ENCODE assay signal across 2 cellular contexts in the genomic region with DNA sequence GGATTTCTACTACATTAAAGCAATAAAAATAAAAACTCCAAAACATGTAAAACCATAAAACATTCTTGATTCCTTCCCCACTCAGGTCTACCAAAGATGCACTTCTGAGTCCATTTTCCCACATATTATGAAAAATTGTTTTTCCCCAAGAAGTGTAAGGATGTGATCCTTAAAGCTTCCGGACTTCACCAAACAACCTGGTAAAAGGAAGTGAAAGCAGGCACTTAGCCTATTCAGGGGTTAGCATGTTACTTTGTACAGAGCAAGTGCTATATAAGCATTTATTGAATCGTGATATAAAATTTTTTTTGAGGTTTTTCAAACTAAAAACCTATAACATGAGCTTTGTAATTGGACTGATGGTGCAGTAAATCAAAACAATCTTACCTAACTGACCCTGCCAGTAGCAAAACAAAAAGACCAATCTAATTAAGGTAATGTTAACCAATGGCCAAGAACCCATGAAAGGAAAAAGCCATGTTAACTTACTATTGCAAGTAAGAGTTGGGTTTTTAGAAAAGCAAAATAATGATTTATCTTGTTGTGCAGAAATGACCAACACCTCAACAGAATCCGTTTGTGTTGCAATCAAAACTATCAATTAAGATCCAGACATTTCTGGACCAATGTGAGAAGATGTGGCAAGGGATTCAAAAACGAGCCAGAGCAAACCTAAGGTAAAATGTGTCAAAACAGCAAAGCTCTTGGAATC.
A peak's percentile ranks its signal among the peaks of the same experiment; 100 is the strongest.
TF ChIP-seq lines count a peak whose summit lies in the region.

No MANE protein-coding gene starts in this region.

TF ChIP-seq in A549, 52 proteins besides CTCF, POLR2A, EP300 and RAD21 (continued from another document):
- TF ChIP-seq RARB (CRISPR knock-in tag; IDR thresholded peaks at IDR 0.05) (no peak), FOSL2 (IDR thresholded peaks at IDR 0.05) (no peak), FOSL2 (CRISPR knock-in tag; IDR thresholded peaks at IDR 0.05) (no peak), EHMT2 (IDR thresholded peaks at IDR 0.05; ENCODE audit: low read depth) (no peak), ESRRA (IDR thresholded peaks at IDR 0.05; ENCODE audit: borderline replicate concordance, low read length) (no peak), HEYL (CRISPR knock-in tag; IDR thresholded peaks at IDR 0.05) (no peak), NPAS2 (CRISPR knock-in tag; IDR thresholded peaks at IDR 0.05; ENCODE audit: borderline replicate concordance) (no peak), POLR2AphosphoS2 (conservative IDR thresholded peaks at IDR 0.05; ENCODE audit: low read length) (no peak)
- TF ChIP-seq, protein P1, sequence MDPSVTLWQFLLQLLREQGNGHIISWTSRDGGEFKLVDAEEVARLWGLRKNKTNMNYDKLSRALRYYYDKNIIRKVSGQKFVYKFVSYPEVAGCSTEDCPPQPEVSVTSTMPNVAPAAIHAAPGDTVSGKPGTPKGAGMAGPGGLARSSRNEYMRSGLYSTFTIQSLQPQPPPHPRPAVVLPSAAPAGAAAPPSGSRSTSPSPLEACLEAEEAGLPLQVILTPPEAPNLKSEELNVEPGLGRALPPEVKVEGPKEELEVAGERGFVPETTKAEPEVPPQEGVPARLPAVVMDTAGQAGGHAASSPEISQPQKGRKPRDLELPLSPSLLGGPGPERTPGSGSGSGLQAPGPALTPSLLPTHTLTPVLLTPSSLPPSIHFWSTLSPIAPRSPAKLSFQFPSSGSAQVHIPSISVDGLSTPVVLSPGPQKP (IDR thresholded peaks at IDR 0.05; ENCODE audit: low read depth, low read length): no peak
- TF ChIP-seq, protein P2, sequence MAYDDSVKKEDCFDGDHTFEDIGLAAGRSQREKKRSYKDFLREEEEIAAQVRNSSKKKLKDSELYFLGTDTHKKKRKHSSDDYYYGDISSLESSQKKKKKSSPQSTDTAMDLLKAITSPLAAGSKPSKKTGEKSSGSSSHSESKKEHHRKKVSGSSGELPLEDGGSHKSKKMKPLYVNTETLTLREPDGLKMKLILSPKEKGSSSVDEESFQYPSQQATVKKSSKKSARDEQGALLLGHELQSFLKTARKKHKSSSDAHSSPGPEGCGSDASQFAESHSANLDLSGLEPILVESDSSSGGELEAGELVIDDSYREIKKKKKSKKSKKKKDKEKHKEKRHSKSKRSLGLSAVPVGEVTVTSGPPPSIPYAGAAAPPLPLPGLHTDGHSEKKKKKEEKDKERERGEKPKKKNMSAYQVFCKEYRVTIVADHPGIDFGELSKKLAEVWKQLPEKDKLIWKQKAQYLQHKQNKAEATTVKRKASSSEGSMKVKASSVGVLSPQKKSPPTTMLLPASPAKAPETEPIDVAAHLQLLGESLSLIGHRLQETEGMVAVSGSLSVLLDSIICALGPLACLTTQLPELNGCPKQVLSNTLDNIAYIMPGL (CRISPR knock-in tag; IDR thresholded peaks at IDR 0.05; ENCODE audit: borderline replicate concordance): no peak

TF ChIP-seq in K562, 482 proteins besides CTCF, POLR2A, EP300 and RAD21:
- TF ChIP-seq, protein P3, sequence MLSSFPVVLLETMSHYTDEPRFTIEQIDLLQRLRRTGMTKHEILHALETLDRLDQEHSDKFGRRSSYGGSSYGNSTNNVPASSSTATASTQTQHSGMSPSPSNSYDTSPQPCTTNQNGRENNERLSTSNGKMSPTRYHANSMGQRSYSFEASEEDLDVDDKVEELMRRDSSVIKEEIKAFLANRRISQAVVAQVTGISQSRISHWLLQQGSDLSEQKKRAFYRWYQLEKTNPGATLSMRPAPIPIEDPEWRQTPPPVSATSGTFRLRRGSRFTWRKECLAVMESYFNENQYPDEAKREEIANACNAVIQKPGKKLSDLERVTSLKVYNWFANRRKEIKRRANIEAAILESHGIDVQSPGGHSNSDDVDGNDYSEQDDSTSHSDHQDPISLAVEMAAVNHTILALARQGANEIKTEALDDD (IDR thresholded peaks at IDR 0.05): 0 out of 2 replicates have a peak, but pooled peaks have one; percentile 37
- TF ChIP-seq, protein P4, sequence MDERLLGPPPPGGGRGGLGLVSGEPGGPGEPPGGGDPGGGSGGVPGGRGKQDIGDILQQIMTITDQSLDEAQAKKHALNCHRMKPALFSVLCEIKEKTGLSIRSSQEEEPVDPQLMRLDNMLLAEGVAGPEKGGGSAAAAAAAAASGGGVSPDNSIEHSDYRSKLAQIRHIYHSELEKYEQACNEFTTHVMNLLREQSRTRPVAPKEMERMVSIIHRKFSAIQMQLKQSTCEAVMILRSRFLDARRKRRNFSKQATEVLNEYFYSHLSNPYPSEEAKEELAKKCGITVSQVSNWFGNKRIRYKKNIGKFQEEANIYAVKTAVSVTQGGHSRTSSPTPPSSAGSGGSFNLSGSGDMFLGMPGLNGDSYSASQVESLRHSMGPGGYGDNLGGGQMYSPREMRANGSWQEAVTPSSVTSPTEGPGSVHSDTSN (CRISPR knock-in tag; IDR thresholded peaks at IDR 0.05; ENCODE audit: low read depth): no peak
- TF ChIP-seq, protein P4 (tag; conservative IDR thresholded peaks at IDR 0.05; ENCODE audit: low read depth): 0 out of 2 replicates have a peak, but pooled peaks have one; percentile 13
- no peak for TF ChIP-seq CEBPG (CRISPR knock-in tag; IDR thresholded peaks at IDR 0.05)
- TF ChIP-seq CEBPG (tag; conservative IDR thresholded peaks at IDR 0.05 in 1 of 2, IDR thresholded peaks at IDR 0.05 in 1 of 2): peak in 1 of 2 experiments; percentile 57; a peak in 1 of 4 replicates
- no peak for TF ChIP-seq NFE2 (IDR thresholded peaks at IDR 0.05; ENCODE audit: low read depth)
- TF ChIP-seq ZNF316 (IDR thresholded peaks at IDR 0.05): peak; percentile 56; the same call in 1 of the 2 replicates
- TF ChIP-seq SP2 (IDR thresholded peaks at IDR 0.05; ENCODE audit: extremely low read depth, low read depth, low read length, poor library complexity, severe bottlenecking): no peak
- TF ChIP-seq, protein P5, sequence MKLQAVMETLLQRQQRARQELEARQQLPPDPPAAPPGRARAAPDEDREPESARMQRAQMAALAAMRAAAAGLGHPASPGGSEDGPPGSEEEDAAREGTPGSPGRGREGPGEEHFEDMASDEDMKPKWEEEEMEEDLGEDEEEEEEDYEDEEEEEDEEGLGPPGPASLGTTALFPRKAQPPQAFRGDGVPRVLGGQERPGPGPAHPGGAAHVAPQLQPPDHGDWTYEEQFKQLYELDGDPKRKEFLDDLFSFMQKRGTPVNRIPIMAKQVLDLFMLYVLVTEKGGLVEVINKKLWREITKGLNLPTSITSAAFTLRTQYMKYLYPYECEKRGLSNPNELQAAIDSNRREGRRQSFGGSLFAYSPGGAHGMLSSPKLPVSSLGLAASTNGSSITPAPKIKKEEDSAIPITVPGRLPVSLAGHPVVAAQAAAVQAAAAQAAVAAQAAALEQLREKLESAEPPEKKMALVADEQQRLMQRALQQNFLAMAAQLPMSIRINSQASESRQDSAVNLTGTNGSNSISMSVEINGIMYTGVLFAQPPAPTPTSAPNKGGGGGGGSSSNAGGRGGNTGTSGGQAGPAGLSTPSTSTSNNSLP (IDR thresholded peaks at IDR 0.05; ENCODE audit: borderline replicate concordance, low read depth, low read length): 0 out of 2 replicates have a peak, but pooled peaks have one; percentile 7
- TF ChIP-seq CEBPB (tag; IDR thresholded peaks at IDR 0.05): peak; percentile 78
